Comparison of ENCODE assay signal across 24 cellular contexts in the genomic region with DNA sequence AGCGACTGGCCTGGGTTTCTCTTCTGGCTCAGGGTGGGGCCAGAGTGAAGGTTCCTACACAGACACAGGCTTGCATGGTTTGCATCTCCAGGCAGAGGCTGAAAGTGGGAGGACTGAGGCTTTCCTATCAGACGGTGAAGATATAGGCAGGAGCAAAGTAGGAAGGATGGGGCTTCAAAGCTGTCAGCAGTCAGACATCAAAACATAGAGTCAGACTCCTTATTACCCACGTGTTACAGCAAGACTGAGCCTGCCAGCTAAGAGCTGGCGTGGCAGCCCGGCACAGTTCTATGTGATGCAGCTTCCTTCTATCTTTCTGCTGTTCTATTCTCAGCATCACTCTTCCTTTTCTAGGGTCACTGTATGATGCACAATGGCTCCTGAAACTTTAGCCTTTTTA.
"Had no signal": no experiment of that assay in that cellular context is flagged by ENCODE, and none has a peak within 500 bp of the region (broad histone marks: within the 10 kb centered on the region; RNA-seq: fewer than 3 reads in every experiment).

No MANE protein-coding gene starts in this region.

- H3K4me1 ChIP-seq: Peyer's patch, SJSA1 had no signal

- H3K4me2 ChIP-seq: PC-9 had no signal

- H3K9me3 ChIP-seq: Peyer's patch had no signal

- H3K4me3 ChIP-seq: PC-9, Peyer's patch, SJSA1, SK-N-MC had no signal

- H3K27ac ChIP-seq: HL-60, PC-9, Peyer's patch, SJSA1, SK-N-MC had no signal

- H3K27me3 ChIP-seq: Peyer's patch, SJSA1 had no signal

- DNase-seq: KBM-7; NCI-H1092; NCI-H1105 treated with DMSO at 0.1 percent for 48 hours; NCI-H1417 treated with DMSO at 0.1 percent for 48 hours; NCI-H146; NCI-H1694 treated with DMSO at 0.1 percent for 48 hours; NCI-H2029; NCI-H2081 treated with DMSO at 0.1 percent for 48 hours; NCI-H2171; NCI-H226; NCI-H446; NCI-H510A; NCI-H524 treated with DMSO at 0.1 percent for 48 hours; NCI-H69; NCI-H774; NK-92 treated with Interleukin-12 subunit alpha and Interleukin-12 subunit beta, amount 100 ng/mL, for 24 hours; OCI-M1; PC-9; Peyer's patch; Right ventricle myocardium superior; SIG-M5 had no signal

- H3K36me3 ChIP-seq: Peyer's patch, SJSA1 had no signal

- H2AFZ ChIP-seq: PC-9 had no signal
